ENCODE assay signal across 8 cellular contexts in the genomic region with DNA sequence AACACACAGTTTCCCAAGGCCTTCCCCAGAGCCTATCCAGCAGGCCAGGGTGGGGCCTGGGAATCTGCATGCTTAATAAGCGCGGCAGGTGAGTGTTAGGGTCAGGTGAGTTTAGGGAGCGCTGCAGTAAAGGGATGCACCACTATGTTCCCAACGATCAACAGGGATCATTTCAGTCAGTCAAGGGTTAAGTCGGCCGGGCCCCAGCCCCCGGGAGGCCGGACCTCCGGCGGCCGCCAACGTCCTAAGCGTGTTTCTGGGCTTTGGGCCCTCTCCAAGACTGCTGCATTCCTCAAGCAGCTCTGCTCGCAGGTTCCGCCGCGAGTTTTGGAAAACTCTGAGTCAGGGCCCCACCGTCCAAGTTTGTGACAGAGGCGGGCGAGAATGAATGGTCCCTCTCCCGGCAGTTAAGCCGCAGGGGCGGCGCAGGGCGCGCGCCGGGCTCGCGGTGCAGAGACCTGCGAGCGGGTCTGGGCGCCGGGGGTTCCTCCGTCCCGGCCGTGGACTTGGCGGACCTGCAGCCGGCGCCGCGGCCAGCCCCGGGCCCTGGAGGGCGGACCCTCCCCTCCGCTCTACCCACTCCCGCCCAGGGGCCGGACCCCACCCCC.
DNase-seq lines count a peak whose midpoint lies in the region; ATAC-seq, FAIRE-seq and TF ChIP-seq lines count a peak whose summit lies in the region.

No MANE protein-coding gene starts in this region.

- dilution Hi-C loops in keratinocyte (cut with MboI; ENCODE audit: extremely low pct_ligation_motif_present, low sequenced_read_pairs): no loop called here

- no peaks in the 10 kb centered on the region for H3K9me3 Mint-ChIP-seq in HFFc6
- H3K9me3 Mint-ChIP-seq in stimulated activated naive B cell treated with anti-CD40 and anti-IgM and Interleukin-4, amounts not matched to agents 10 μg/mL and 1 μg/mL and 100 μg/mL, for 72 hours: peaks cover 4 to 5% of the 10 kb centered on the region in 2 donors
- H3K9me3 Mint-ChIP-seq in activated naive CD4-positive, alpha-beta T cell treated with anti-CD3 and anti-CD28 coated beads, Interleukin-2, amount 10 ng/mL, durations not matched to agents 7 days and 5 days: no peaks in the 10 kb centered on the region

- no peak for TF ChIP-seq CTCF in HFFc6 (IDR thresholded peaks at IDR 0.05)
- no peak for TF ChIP-seq CTCF in brain microvascular endothelial cell (IDR thresholded peaks at IDR 0.05; ENCODE audit: low read depth, low read length, missing control alignments)
- no peak for TF ChIP-seq CTCF in keratinocyte (optimal IDR thresholded peaks at IDR 0.05 in 1 of 3, IDR thresholded peaks at IDR 0.05 in 1 of 3, conservative IDR thresholded peaks at IDR 0.05 in 1 of 3; ENCODE audit: extremely low read depth in 1 of 3, insufficient read depth in 2 of 3, low read length in 3 of 3)

- H3K9me3 ChIP-seq in keratinocyte (ENCODE audit: control insufficient read depth, low read depth, low read length): no peaks in the 10 kb centered on the region

- peak; percentile 20 to 32 for ATAC-seq in stimulated activated naive B cell treated with anti-CD40 and anti-IgM and Interleukin-4, amounts not matched to agents 10 μg/mL and 1 μg/mL and 100 μg/mL, for 72 hours (replicated peaks)
- no peak for ATAC-seq in HG02852 (IDR thresholded peaks at IDR 0.05; ENCODE audit: unreplicated experiment)

- H3K36me3 ChIP-seq in brain microvascular endothelial cell (replicated peaks) (no peaks in the 10 kb centered on the region), keratinocyte (ENCODE audit: control insufficient read depth in 2 of 2, extremely low read depth in 1 of 2, insufficient read depth in 2 of 2, low read length in 2 of 2) (no peaks in the 10 kb centered on the region)

- CTCF ChIA-PET in activated naive CD4-positive, alpha-beta T cell treated with anti-CD3 and anti-CD28 coated beads, Interleukin-2, amount 10 ng/mL, durations not matched to agents 7 days and 5 days (lab: Charles Lee): no interaction called here

- no peak overlapping the region for H2AFZ ChIP-seq in keratinocyte (ENCODE audit: control insufficient read depth, low read length)

- H3K27ac Mint-ChIP-seq in HFFc6: peak overlapping the region; percentile 77
- no peak overlapping the region for H3K27ac Mint-ChIP-seq in stimulated activated naive B cell treated with anti-CD40 and anti-IgM and Interleukin-4, amounts not matched to agents 10 μg/mL and 1 μg/mL and 100 μg/mL, for 72 hours
- no peak overlapping the region for H3K27ac Mint-ChIP-seq in activated naive CD4-positive, alpha-beta T cell treated with anti-CD3 and anti-CD28 coated beads, Interleukin-2, amount 10 ng/mL, durations not matched to agents 7 days and 5 days

- in situ Hi-C loops in brain microvascular endothelial cell (cut with HindIII; ENCODE audit: low pct_ligation_motif_present, low sequenced_read_pairs): no loop called here

- H3K27me3 ChIP-seq in brain microvascular endothelial cell (replicated peaks) (no peaks in the 10 kb centered on the region), keratinocyte (ENCODE audit: control insufficient read depth, extremely low read depth, insufficient read depth, low read length) (peaks cover 50% of the 10 kb centered on the region)

- H3K79me2 ChIP-seq in keratinocyte (ENCODE audit: control insufficient read depth, insufficient read depth, low read length): no peaks in the 10 kb centered on the region

- H3K27ac ChIP-seq in brain microvascular endothelial cell (no peak overlapping the region), keratinocyte (ENCODE audit: control insufficient read depth, insufficient read depth, low read length) (no peak overlapping the region)

- peaks cover 3% of the 10 kb centered on the region; the same call in 1 of the 2 replicates for H3K27me3 Mint-ChIP-seq in HFFc6 (ENCODE audit: insufficient read depth)
- peaks cover 51 to 55% of the 10 kb centered on the region in 2 donors for H3K27me3 Mint-ChIP-seq in stimulated activated naive B cell treated with anti-CD40 and anti-IgM and Interleukin-4, amounts not matched to agents 10 μg/mL and 1 μg/mL and 100 μg/mL, for 72 hours
- H3K27me3 Mint-ChIP-seq in activated naive CD4-positive, alpha-beta T cell treated with anti-CD3 and anti-CD28 coated beads, Interleukin-2, amount 10 ng/mL, durations not matched to agents 7 days and 5 days: peaks cover 83% of the 10 kb centered on the region

- no peak for FAIRE-seq in keratinocyte (lab: Jason Lieb, UNC)

- H3K4me3 Mint-ChIP-seq in HFFc6: peak overlapping the region; percentile 89
- H3K4me3 Mint-ChIP-seq in stimulated activated naive B cell treated with anti-CD40 and anti-IgM and Interleukin-4, amounts not matched to agents 10 μg/mL and 1 μg/mL and 100 μg/mL, for 72 hours: peak overlapping the region; percentile 40 to 41
- H3K4me3 Mint-ChIP-seq in activated naive CD4-positive, alpha-beta T cell treated with anti-CD3 and anti-CD28 coated beads, Interleukin-2, amount 10 ng/mL, durations not matched to agents 7 days and 5 days: no peak overlapping the region

- peaks cover 5% of the 10 kb centered on the region for H3K4me1 ChIP-seq in keratinocyte (ENCODE audit: control insufficient read depth, extremely low read depth, insufficient read depth, low read length)

- H3K36me3 Mint-ChIP-seq in HFFc6 (ENCODE audit: low read depth): peaks cover 46% of the 10 kb centered on the region
- H3K36me3 Mint-ChIP-seq in stimulated activated naive B cell treated with anti-CD40 and anti-IgM and Interleukin-4, amounts not matched to agents 10 μg/mL and 1 μg/mL and 100 μg/mL, for 72 hours: peaks cover 9 to 13% of the 10 kb centered on the region in 2 donors
- H3K36me3 Mint-ChIP-seq in activated naive CD4-positive, alpha-beta T cell treated with anti-CD3 and anti-CD28 coated beads, Interleukin-2, amount 10 ng/mL, durations not matched to agents 7 days and 5 days: no peaks in the 10 kb centered on the region

- peak; percentile 94 for DNase-seq in HFFc6
- peak; percentile 81 for DNase-seq in brain microvascular endothelial cell
- no peak for DNase-seq in keratinocyte (ENCODE audit: low read depth, low spot score)
- DNase-seq in stimulated activated naive B cell treated with anti-CD40 and anti-IgM and Interleukin-4, amounts not matched to agents 10 μg/mL and 1 μg/mL and 100 μg/mL, for 72 hours: no peak
- DNase-seq in NCI-H187 treated with DMSO at 0.1 percent for 48 hours (lab: John Stamatoyannopoulos, UW): no peak
- no peak for DNase-seq in activated T-cell treated with anti-CD3 and anti-CD28 coated beads, Interleukin-2, amount 50 U/mL, for 48 hours
- DNase-seq in activated naive CD4-positive, alpha-beta T cell treated with anti-CD3 and anti-CD28 coated beads, Interleukin-2, amount 10 ng/mL, durations not matched to agents 7 days and 5 days: no peak

- H3K4me2 ChIP-seq in keratinocyte (ENCODE audit: control insufficient read depth, extremely low read depth, insufficient read depth, low read depth, low read length): peak overlapping the region; percentile 57

- no peaks in the 10 kb centered on the region for H3K9me1 ChIP-seq in keratinocyte (ENCODE audit: control insufficient read depth, extremely low read depth, insufficient read depth, low read length)

- no peak overlapping the region for H3K9ac ChIP-seq in keratinocyte (ENCODE audit: control insufficient read depth, extremely low read depth, insufficient read depth, low read length)

- H3K4me1 Mint-ChIP-seq in HFFc6 (ENCODE audit: low read depth): peaks cover 88% of the 10 kb centered on the region
- peaks cover 17 to 23% of the 10 kb centered on the region in 2 donors for H3K4me1 Mint-ChIP-seq in stimulated activated naive B cell treated with anti-CD40 and anti-IgM and Interleukin-4, amounts not matched to agents 10 μg/mL and 1 μg/mL and 100 μg/mL, for 72 hours
- H3K4me1 Mint-ChIP-seq in activated naive CD4-positive, alpha-beta T cell treated with anti-CD3 and anti-CD28 coated beads, Interleukin-2, amount 10 ng/mL, durations not matched to agents 7 days and 5 days: peaks cover 9% of the 10 kb centered on the region

- H3K4me3 ChIP-seq in brain microvascular endothelial cell (ENCODE audit: low read depth, low read length): peak overlapping the region; percentile 48
- peak overlapping the region in 1 of 3 experiments; percentile 20 for H3K4me3 ChIP-seq in keratinocyte (ENCODE audit: control insufficient read depth in 2 of 3, extremely low read depth in 1 of 3, insufficient read depth in 2 of 3, low read depth in 1 of 3, low read length in 3 of 3)

- no peaks in the 10 kb centered on the region for H4K20me1 ChIP-seq in keratinocyte (ENCODE audit: control insufficient read depth, extremely low read depth, insufficient read depth, low read length)

Comparison
In these comparisons a context has a peak if more than half of its experiments do, and no peak if none do; other contexts are left out.
1. DNase-seq: peak in HFFc6 (single experiment) and brain microvascular endothelial cell (single experiment); none in keratinocyte (single experiment), stimulated activated naive B cell treated with anti-CD40 and anti-IgM and Interleukin-4, amounts not matched to agents 10 μg/mL and 1 μg/mL and 100 μg/mL, for 72 hours (single experiment), NCI-H187 treated with DMSO at 0.1 percent for 48 hours (single experiment), activated T-cell treated with anti-CD3 and anti-CD28 coated beads, Interleukin-2, amount 50 U/mL, for 48 hours (0 of 2) and activated naive CD4-positive, alpha-beta T cell treated with anti-CD3 and anti-CD28 coated beads, Interleukin-2, amount 10 ng/mL, durations not matched to agents 7 days and 5 days (single experiment).